In genomic region chr17:57085448-57086068, GRCh38 we compare ENCODE assay signal across 1 cellular context.
A peak's percentile ranks its signal among the peaks of the same experiment; 100 is the strongest.
TF ChIP-seq lines count a peak whose summit lies in the region.

No MANE protein-coding gene starts in this region.

TF ChIP-seq in HepG2, 621 proteins besides CTCF, POLR2A, EP300 and RAD21 (continued from another document and continues in another):
- peak; percentile 72 for TF ChIP-seq HNRNPK (IDR thresholded peaks at IDR 0.05; ENCODE audit: low read depth, low read length, poor library complexity, severe bottlenecking)
- no peak; the same call in 1 of the 2 replicates for TF ChIP-seq ZFP37 (CRISPR knock-in tag; IDR thresholded peaks at IDR 0.05; ENCODE audit: borderline replicate concordance)
- peak; percentile 79; the same call in 1 of the 2 replicates for TF ChIP-seq ZFX (CRISPR knock-in tag; IDR thresholded peaks at IDR 0.05; ENCODE audit: low read depth)
- TF ChIP-seq ZBTB33 (CRISPR knock-in tag; IDR thresholded peaks at IDR 0.05): peak; percentile 43; the same call in 1 of the 2 replicates
- TF ChIP-seq ZNF772 (CRISPR knock-in tag; IDR thresholded peaks at IDR 0.05): peak; percentile 99
- peak; percentile 95 for TF ChIP-seq ZNF503 (CRISPR knock-in tag; IDR thresholded peaks at IDR 0.05)
- TF ChIP-seq ZBTB8A (CRISPR knock-in tag; IDR thresholded peaks at IDR 0.05; ENCODE audit: borderline replicate concordance, low read depth): 0 out of 2 replicates have a peak, but pooled peaks have one; percentile 29
- peak; percentile 46 for TF ChIP-seq ZNF558 (CRISPR knock-in tag; IDR thresholded peaks at IDR 0.05; ENCODE audit: borderline replicate concordance)
- peak; percentile 89; the same call in 1 of the 2 replicates for TF ChIP-seq ZNF777 (CRISPR knock-in tag; IDR thresholded peaks at IDR 0.05)
- peak; percentile 88 for TF ChIP-seq ZNF790 (CRISPR knock-in tag; IDR thresholded peaks at IDR 0.05; ENCODE audit: borderline replicate concordance)
- no peak; the same call in 1 of the 2 replicates for TF ChIP-seq PRDM15 (CRISPR knock-in tag; IDR thresholded peaks at IDR 0.05)
- TF ChIP-seq PITX1 (CRISPR knock-in tag; IDR thresholded peaks at IDR 0.05): peak; percentile 92
- no peak for TF ChIP-seq HNRNPH1 (optimal IDR thresholded peaks at IDR 0.05; ENCODE audit: low read depth, low read length)
- peak; percentile 44; the same call in 1 of the 2 replicates for TF ChIP-seq ELF1 (CRISPR knock-in tag; IDR thresholded peaks at IDR 0.05)
- TF ChIP-seq BHLHE40 (IDR thresholded peaks at IDR 0.05; ENCODE audit: low read length): peak; percentile 48; the same call in 1 of the 2 replicates
- TF ChIP-seq ZNF414 (CRISPR knock-in tag; IDR thresholded peaks at IDR 0.05): no peak; the same call in 1 of the 2 replicates
- no peak for TF ChIP-seq NFRKB (IDR thresholded peaks at IDR 0.05)
- TF ChIP-seq HINFP (CRISPR knock-in tag; IDR thresholded peaks at IDR 0.05; ENCODE audit: low read depth): no peak; the same call in 1 of the 2 replicates
- TF ChIP-seq TIGD3 (CRISPR knock-in tag; IDR thresholded peaks at IDR 0.05; ENCODE audit: borderline replicate concordance): peak; percentile 61; the same call in 1 of the 2 replicates
- TF ChIP-seq IRF9 (CRISPR knock-in tag; IDR thresholded peaks at IDR 0.05; ENCODE audit: borderline replicate concordance): peak; percentile 94; the same call in 1 of the 2 replicates
- peak; percentile 71; the same call in 1 of the 2 replicates for TF ChIP-seq PCBP1 (IDR thresholded peaks at IDR 0.05; ENCODE audit: borderline replicate concordance, low read depth, low read length)
- TF ChIP-seq SMAD3 (CRISPR knock-in tag; IDR thresholded peaks at IDR 0.05): peak; percentile 96
- peak; percentile 93 for TF ChIP-seq FOXA1 (IDR thresholded peaks at IDR 0.05)
- peak; percentile 100 for TF ChIP-seq FOXA1 (CRISPR knock-in tag; IDR thresholded peaks at IDR 0.05)
- no peak for TF ChIP-seq ZNF704 (CRISPR knock-in tag; IDR thresholded peaks at IDR 0.05; ENCODE audit: borderline replicate concordance)
- TF ChIP-seq ZNF296 (CRISPR knock-in tag; conservative IDR thresholded peaks at IDR 0.05): 0 out of 2 replicates have a peak, but pooled peaks have one; percentile 19
- no peak for TF ChIP-seq DNMT1 (CRISPR knock-in tag; IDR thresholded peaks at IDR 0.05)
- peak; percentile 87 for TF ChIP-seq ZNF235 (CRISPR knock-in tag; IDR thresholded peaks at IDR 0.05; ENCODE audit: borderline replicate concordance)
- TF ChIP-seq RAD51 (IDR thresholded peaks at IDR 0.05; ENCODE audit: borderline replicate concordance): no peak
- TF ChIP-seq KLF13 (CRISPR knock-in tag; IDR thresholded peaks at IDR 0.05): peak; percentile 79; the same call in 1 of the 2 replicates
- TF ChIP-seq RFXANK (CRISPR knock-in tag; IDR thresholded peaks at IDR 0.05): no peak
- 0 out of 4 replicates have a peak, but pooled peaks of 1 of the 2 experiments have one; percentile 21 for TF ChIP-seq ATF4 (CRISPR knock-in tag; IDR thresholded peaks at IDR 0.05)
- TF ChIP-seq NAIF1 (CRISPR knock-in tag; IDR thresholded peaks at IDR 0.05; ENCODE audit: borderline replicate concordance): 0 out of 2 replicates have a peak, but pooled peaks have one; percentile 75
- peak; percentile 75; the same call in 1 of the 2 replicates for TF ChIP-seq BATF2 (CRISPR knock-in tag; IDR thresholded peaks at IDR 0.05)
- TF ChIP-seq ZNF496 (CRISPR knock-in tag; IDR thresholded peaks at IDR 0.05; ENCODE audit: insufficient replicate concordance): no peak
- peak; percentile 72; the same call in 1 of the 2 replicates for TF ChIP-seq ZNF232 (CRISPR knock-in tag; IDR thresholded peaks at IDR 0.05; ENCODE audit: borderline replicate concordance)
- no peak for TF ChIP-seq KAT7 (CRISPR knock-in tag; IDR thresholded peaks at IDR 0.05; ENCODE audit: borderline replicate concordance)
- no peak for TF ChIP-seq HCFC1 (IDR thresholded peaks at IDR 0.05; ENCODE audit: low read depth, low read length)
- peak; percentile 55 for TF ChIP-seq ZBTB20 (CRISPR knock-in tag; IDR thresholded peaks at IDR 0.05; ENCODE audit: borderline replicate concordance, low read depth)
- TF ChIP-seq ZNF512 (CRISPR knock-in tag; IDR thresholded peaks at IDR 0.05): no peak
- TF ChIP-seq ZNF564 (CRISPR knock-in tag; IDR thresholded peaks at IDR 0.05): peak; percentile 89; the same call in 1 of the 2 replicates
- TF ChIP-seq TEAD2 (CRISPR knock-in tag; IDR thresholded peaks at IDR 0.05): no peak
- no peak for TF ChIP-seq HDAC6 (IDR thresholded peaks at IDR 0.05; ENCODE audit: low read depth, low read length)
- TF ChIP-seq ZNF256 (CRISPR knock-in tag; conservative IDR thresholded peaks at IDR 0.05): 0 out of 2 replicates have a peak, but pooled peaks have one; percentile 69
- no peak; the same call in 1 of the 2 replicates for TF ChIP-seq EEA1 (CRISPR knock-in tag; IDR thresholded peaks at IDR 0.05; ENCODE audit: borderline replicate concordance)
- no peak for TF ChIP-seq NFYC (CRISPR knock-in tag; IDR thresholded peaks at IDR 0.05)
- TF ChIP-seq MTF2 (CRISPR knock-in tag; IDR thresholded peaks at IDR 0.05; ENCODE audit: borderline replicate concordance): no peak
- TF ChIP-seq MYNN (CRISPR knock-in tag; IDR thresholded peaks at IDR 0.05; ENCODE audit: low read depth): peak; percentile 12; the same call in 1 of the 2 replicates
